Comparison of ENCODE assay signal across 34 cellular contexts in the genomic region with DNA sequence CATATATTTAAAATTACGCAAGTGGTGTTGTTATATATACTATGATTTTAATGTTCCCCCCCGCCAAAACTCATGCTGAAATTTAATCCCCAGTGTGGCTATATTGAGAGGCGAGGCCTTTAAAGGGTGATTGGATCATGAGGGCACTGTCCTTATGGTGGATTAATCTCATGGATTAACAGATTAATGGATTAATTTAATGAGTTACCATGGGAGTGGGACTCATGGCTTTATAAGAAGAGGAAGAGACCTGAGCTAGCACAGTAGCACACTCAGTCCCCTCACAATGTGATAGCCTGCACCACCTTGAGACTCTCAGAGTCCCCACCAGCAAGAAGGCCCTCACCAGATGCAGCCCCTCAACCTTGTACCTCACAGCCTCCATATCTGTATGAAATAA.
"Had no signal": no experiment of that assay in that cellular context is flagged by ENCODE, and none has a peak within 500 bp of the region (broad histone marks: within the 10 kb centered on the region; RNA-seq: fewer than 3 reads in every experiment).

No MANE protein-coding gene starts in this region.

- H3K4me3 Mint-ChIP-seq: activated CD4-positive, alpha-beta T cell treated with anti-CD3 and anti-CD28 coated beads for 36 hours; activated CD4-positive, alpha-beta T cell treated with anti-CD3 and anti-CD28 coated beads, Interleukin-2, amount 10 ng/mL, durations not matched to agents 7 days and 5 days; activated CD8-positive, alpha-beta T cell treated with anti-CD3 and anti-CD28 coated beads, Interleukin-2, amount 10 ng/mL, durations not matched to agents 7 days and 5 days; activated naive CD4-positive, alpha-beta T cell treated with anti-CD3 and anti-CD28 coated beads, Interleukin-2, amount 10 ng/mL, durations not matched to agents 7 days and 5 days; activated naive CD8-positive, alpha-beta T cell; activated naive CD8-positive, alpha-beta T cell treated with anti-CD3 and anti-CD28 coated beads, Interleukin-2, amount 50 U/mL, for 24 hours; brain; T-helper 1 cell treated with Interleukin-12 subunit alpha and Interleukin-12 subunit beta and Interleukin-4 antibody, amounts not matched to agents 30 μg/mL and 1 μg/mL, for 36 hours; T-helper 2 cell treated with Interferon-gamma antibody and Interleukin-4, amounts not matched to agents 5 μg/mL and 100 μg/mL, for 36 hours; WTC11 had no signal

- ATAC-seq: activated CD4-positive, alpha-beta T cell treated with anti-CD3 and anti-CD28 coated beads for 36 hours; activated CD4-positive, CD25-positive, alpha-beta regulatory T cell treated with anti-CD3 and anti-CD28 coated beads, Interleukin-2, amount 50 U/mL, for 24 hours; activated CD8-positive, alpha-beta T cell treated with anti-CD3 and anti-CD28 coated beads, Interleukin-2, amount 10 ng/mL, durations not matched to agents 7 days and 5 days; activated naive CD8-positive, alpha-beta T cell treated with anti-CD3 and anti-CD28 coated beads, Interleukin-2, amount 50 U/mL, for 24 hours; PC-3; WTC11 had no signal

- H3K9me3 ChIP-seq: Peyer's patch, SJSA1, SK-N-SH had no signal

- DNase-seq: activated CD4-positive, alpha-beta T cell treated with anti-CD3 and anti-CD28 coated beads for 36 hours; activated CD4-positive, alpha-beta T cell treated with anti-CD3 and anti-CD28 coated beads, Interleukin-2, amount 10 ng/mL, durations not matched to agents 7 days and 5 days; activated CD4-positive, alpha-beta T cell treated with anti-CD3 and anti-CD28 coated beads, Interleukin-2, amount 50 U/mL, for 48 hours; activated CD8-positive, alpha-beta memory T cell treated with anti-CD3 and anti-CD28 coated beads, Interleukin-2, amount 50 U/mL, for 4 hours; activated CD8-positive, alpha-beta T cell treated with anti-CD3 and anti-CD28 coated beads, Interleukin-2, amount 10 ng/mL, durations not matched to agents 7 days and 5 days; activated effector memory CD4-positive, alpha-beta T cell treated with Interleukin-2 at 50 U/mL for 16 hours; activated naive CD4-positive, alpha-beta T cell treated with anti-CD3 and anti-CD28 coated beads, Interleukin-2, amount 10 ng/mL, durations not matched to agents 7 days and 5 days; activated naive CD8-positive, alpha-beta T cell treated with anti-CD3 and anti-CD28 coated beads, Interleukin-2, amount 50 U/mL, for 24 hours; activated T-cell treated with anti-CD3 and anti-CD28 coated beads, Interleukin-2, amount 50 U/mL, for 48 hours; anterior cingulate cortex; caudate nucleus; cerebellar nuclear complex; KG1; MM.1S; MV-4-11; NCI-H1092; NCI-H1436 treated with DMSO at 0.1 percent for 48 hours; NCI-H1694 treated with DMSO at 0.1 percent for 48 hours; NCI-H2029; NCI-H345; NCI-H526 treated with DMSO at 0.1 percent for 48 hours; NCI-H774; PC-3; Peyer's patch; RPMI8226; SHP77 treated with DMSO at 0.1 percent for 48 hours; SK-N-SH had no signal

- H3K27ac ChIP-seq: Peyer's patch, SJSA1 had no signal

- H3K27me3 Mint-ChIP-seq: activated naive CD8-positive, alpha-beta T cell; brain had no signal

- H3K4me1 Mint-ChIP-seq: activated CD4-positive, alpha-beta T cell treated with anti-CD3 and anti-CD28 coated beads for 36 hours; activated CD4-positive, alpha-beta T cell treated with anti-CD3 and anti-CD28 coated beads, Interleukin-2, amount 10 ng/mL, durations not matched to agents 7 days and 5 days; activated naive CD4-positive, alpha-beta T cell treated with anti-CD3 and anti-CD28 coated beads, Interleukin-2, amount 10 ng/mL, durations not matched to agents 7 days and 5 days; activated naive CD8-positive, alpha-beta T cell treated with anti-CD3 and anti-CD28 coated beads, Interleukin-2, amount 50 U/mL, for 24 hours; WTC11 had no signal

- H3K4me3 ChIP-seq: Peyer's patch, SJSA1 had no signal

- H3K9me3 Mint-ChIP-seq: activated CD4-positive, alpha-beta T cell treated with anti-CD3 and anti-CD28 coated beads, Interleukin-2, amount 10 ng/mL, durations not matched to agents 7 days and 5 days; activated naive CD4-positive, alpha-beta T cell treated with anti-CD3 and anti-CD28 coated beads, Interleukin-2, amount 10 ng/mL, durations not matched to agents 7 days and 5 days; activated naive CD8-positive, alpha-beta T cell treated with anti-CD3 and anti-CD28 coated beads, Interleukin-2, amount 50 U/mL, for 24 hours; T-helper 1 cell treated with Interleukin-12 subunit alpha and Interleukin-12 subunit beta and Interleukin-4 antibody, amounts not matched to agents 30 μg/mL and 1 μg/mL, for 36 hours; T-helper 2 cell treated with Interferon-gamma antibody and Interleukin-4, amounts not matched to agents 5 μg/mL and 100 μg/mL, for 36 hours; WTC11 had no signal

- H3K27me3 ChIP-seq: Peyer's patch, SJSA1 had no signal

- H3K36me3 Mint-ChIP-seq: activated naive CD4-positive, alpha-beta T cell treated with anti-CD3 and anti-CD28 coated beads, Interleukin-2, amount 10 ng/mL, durations not matched to agents 7 days and 5 days had no signal

- H3K27ac Mint-ChIP-seq: activated CD4-positive, alpha-beta T cell treated with anti-CD3 and anti-CD28 coated beads for 36 hours; activated CD4-positive, alpha-beta T cell treated with anti-CD3 and anti-CD28 coated beads, Interleukin-2, amount 10 ng/mL, durations not matched to agents 7 days and 5 days; activated CD8-positive, alpha-beta T cell treated with anti-CD3 and anti-CD28 coated beads, Interleukin-2, amount 10 ng/mL, durations not matched to agents 7 days and 5 days; activated naive CD4-positive, alpha-beta T cell treated with anti-CD3 and anti-CD28 coated beads, Interleukin-2, amount 10 ng/mL, durations not matched to agents 7 days and 5 days; activated naive CD8-positive, alpha-beta T cell; activated naive CD8-positive, alpha-beta T cell treated with anti-CD3 and anti-CD28 coated beads, Interleukin-2, amount 50 U/mL, for 24 hours; T-helper 1 cell treated with Interleukin-12 subunit alpha and Interleukin-12 subunit beta and Interleukin-4 antibody, amounts not matched to agents 30 μg/mL and 1 μg/mL, for 36 hours; T-helper 2 cell treated with Interferon-gamma antibody and Interleukin-4, amounts not matched to agents 5 μg/mL and 100 μg/mL, for 36 hours; WTC11 had no signal
